ENCODE assay signal across 8 cellular contexts in the genomic region with DNA sequence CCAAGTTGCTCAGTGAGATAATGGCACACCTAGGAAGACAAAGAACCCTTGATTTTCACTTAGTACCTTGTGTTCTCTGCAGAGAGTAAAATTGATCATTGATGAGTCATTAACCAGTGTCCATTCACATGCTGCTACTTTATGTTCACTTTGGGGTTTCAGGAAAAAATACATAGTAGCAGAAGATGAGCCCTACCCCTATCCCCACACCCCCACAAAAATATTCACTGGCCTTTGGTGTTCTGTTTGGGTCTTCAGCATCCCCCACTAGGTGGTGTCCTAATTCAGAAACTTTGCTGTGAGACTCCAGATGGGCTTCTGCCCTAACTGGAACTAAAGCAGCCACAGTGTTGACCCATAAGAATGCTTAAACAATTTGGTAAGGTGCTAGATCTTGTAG.
DNase-seq lines count a peak whose midpoint lies in the region; ATAC-seq, FAIRE-seq and TF ChIP-seq lines count a peak whose summit lies in the region.

No MANE protein-coding gene starts in this region.

- TF ChIP-seq CTCF in BJ (IDR thresholded peaks at IDR 0.05; ENCODE audit: insufficient read depth, low read depth, low read length) (peak; percentile 65), thyroid gland (IDR thresholded peaks at IDR 0.05) (peak; percentile 20 to 52 (median 41))

- H3K27me3 ChIP-seq in BJ (ENCODE audit: control insufficient read depth, insufficient read depth, low read length) (no peaks in the 10 kb centered on the region), thyroid gland (no peaks in the 10 kb centered on the region)

- no peak for TF ChIP-seq POLR2A in thyroid gland (IDR thresholded peaks at IDR 0.05)

- H3K4me3 Mint-ChIP-seq in activated naive CD8-positive, alpha-beta T cell treated with anti-CD3 and anti-CD28 coated beads for 36 hours, result no peak overlapping the region

- H3K36me3 Mint-ChIP-seq in activated naive CD8-positive, alpha-beta T cell treated with anti-CD3 and anti-CD28 coated beads for 36 hours, result peaks cover 2% of the 10 kb centered on the region

- H3K4me1 Mint-ChIP-seq in activated naive CD8-positive, alpha-beta T cell treated with anti-CD3 and anti-CD28 coated beads for 36 hours, result peaks cover 28% of the 10 kb centered on the region

- H3K27ac ChIP-seq in thyroid gland, result peak overlapping the region in 2 of 3 donors; percentile 65 to 77

- FAIRE-seq in HTR-8/SVneo (lab: Jason Lieb, UNC), result no peak

- intact Hi-C loops in thyroid gland (cut with DNase I), result no loop called here

- H3K4me3 ChIP-seq in BJ (ENCODE audit: low read depth, low read length) (no peak overlapping the region), thyroid gland (replicated peaks in 1 of 3) (no peak overlapping the region)

- H3K36me3 ChIP-seq in BJ (ENCODE audit: control insufficient read depth, insufficient read depth, low read length) (no peaks in the 10 kb centered on the region; the same call in 1 of the 2 replicates), thyroid gland (no peaks in the 10 kb centered on the region)

- no peaks in the 10 kb centered on the region for H3K27me3 Mint-ChIP-seq in activated naive CD8-positive, alpha-beta T cell treated with anti-CD3 and anti-CD28 coated beads for 36 hours

- no peaks in the 10 kb centered on the region for H3K9me3 ChIP-seq in thyroid gland

- CTCF ChIA-PET in BJ (lab: Yijun Ruan, JAX), result interaction anchor here (0.6 to 0.9 kb wide), 3 partner anchors 12 to 1232 kb away, joined by 3 read pairs; no protein-coding TSS in a partner anchor

- POLR2A ChIA-PET in BJ (lab: Charles Lee), result no interaction called here

- H3K27ac Mint-ChIP-seq in activated naive CD8-positive, alpha-beta T cell treated with anti-CD3 and anti-CD28 coated beads for 36 hours, result no peak overlapping the region

- peaks cover 39 to 69% of the 10 kb centered on the region in 2 donors for H3K4me1 ChIP-seq in thyroid gland

- DNase-seq in BJ (ENCODE audit: low read depth) (no peak), HTR-8/SVneo (ENCODE audit: insufficient read length, low spot score) (peak; percentile 37), iPS DF 19.7 (ENCODE audit: low read depth, low spot score) (peak; percentile 25), thyroid gland (peak; percentile 10 to 12), GOT3 (lab: John Stamatoyannopoulos, UW) (no peak), NCI-H1417 treated with DMSO at 0.1 percent for 48 hours (lab: John Stamatoyannopoulos, UW) (no peak)
- peak; percentile 20 for DNase-seq in activated naive CD8-positive, alpha-beta T cell treated with anti-CD3 and anti-CD28 coated beads for 36 hours

- peak; percentile 65 for ATAC-seq in GM18907 (IDR thresholded peaks at IDR 0.05; ENCODE audit: unreplicated experiment)

- no peaks in the 10 kb centered on the region for H3K9me3 Mint-ChIP-seq in activated naive CD8-positive, alpha-beta T cell treated with anti-CD3 and anti-CD28 coated beads for 36 hours

Comparison
In these comparisons a context has a peak if more than half of its experiments do, and no peak if none do; other contexts are left out.
1. DNase-seq: peak in HTR-8/SVneo (single experiment), activated naive CD8-positive, alpha-beta T cell treated with anti-CD3 and anti-CD28 coated beads for 36 hours (single experiment), iPS DF 19.7 (single experiment) and thyroid gland (2 of 2); none in BJ (single experiment), GOT3 (single experiment) and NCI-H1417 treated with DMSO at 0.1 percent for 48 hours (single experiment).